Comparison of ENCODE assay signal across 1 cellular context in the genomic region with DNA sequence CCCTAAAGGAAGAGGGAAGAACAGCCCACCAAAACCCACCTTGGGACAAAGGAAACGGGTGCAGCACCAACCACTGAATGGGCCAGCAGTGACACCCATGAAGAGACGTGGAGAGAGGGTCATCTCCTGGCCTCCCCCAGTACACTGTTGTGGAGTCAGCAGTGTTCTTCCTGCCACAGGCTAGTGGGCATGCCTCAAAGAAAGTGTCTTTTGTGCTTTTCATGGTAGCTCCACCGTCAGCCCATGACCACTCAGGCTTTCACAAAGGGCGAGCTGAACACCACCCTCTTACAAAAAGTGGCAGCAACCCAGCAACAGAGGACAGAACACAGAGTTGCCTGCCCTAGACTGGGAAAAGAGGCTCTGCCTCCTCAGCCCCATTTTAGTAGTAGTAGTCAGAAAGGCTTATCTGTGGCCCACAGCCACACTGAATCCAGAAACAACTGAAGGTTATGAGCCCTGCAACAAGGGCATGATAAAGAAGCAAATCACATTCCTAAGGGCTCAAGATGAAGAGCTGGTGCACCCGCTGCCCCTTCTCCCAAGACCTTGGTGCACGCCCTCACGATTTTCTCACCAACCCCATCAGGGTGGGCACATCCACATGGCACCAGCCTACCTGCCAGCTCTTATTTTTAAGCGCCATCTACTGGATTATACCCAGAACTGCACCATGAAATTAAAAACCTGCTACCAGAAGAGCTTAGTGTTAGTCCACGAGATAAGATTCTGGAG.
TF ChIP-seq lines count a peak whose summit lies in the region.

No MANE protein-coding gene starts in this region.

TF ChIP-seq in WTC11, 78 proteins besides CTCF, POLR2A, EP300 and RAD21 (continued from another document):
- TF ChIP-seq, protein P1, sequence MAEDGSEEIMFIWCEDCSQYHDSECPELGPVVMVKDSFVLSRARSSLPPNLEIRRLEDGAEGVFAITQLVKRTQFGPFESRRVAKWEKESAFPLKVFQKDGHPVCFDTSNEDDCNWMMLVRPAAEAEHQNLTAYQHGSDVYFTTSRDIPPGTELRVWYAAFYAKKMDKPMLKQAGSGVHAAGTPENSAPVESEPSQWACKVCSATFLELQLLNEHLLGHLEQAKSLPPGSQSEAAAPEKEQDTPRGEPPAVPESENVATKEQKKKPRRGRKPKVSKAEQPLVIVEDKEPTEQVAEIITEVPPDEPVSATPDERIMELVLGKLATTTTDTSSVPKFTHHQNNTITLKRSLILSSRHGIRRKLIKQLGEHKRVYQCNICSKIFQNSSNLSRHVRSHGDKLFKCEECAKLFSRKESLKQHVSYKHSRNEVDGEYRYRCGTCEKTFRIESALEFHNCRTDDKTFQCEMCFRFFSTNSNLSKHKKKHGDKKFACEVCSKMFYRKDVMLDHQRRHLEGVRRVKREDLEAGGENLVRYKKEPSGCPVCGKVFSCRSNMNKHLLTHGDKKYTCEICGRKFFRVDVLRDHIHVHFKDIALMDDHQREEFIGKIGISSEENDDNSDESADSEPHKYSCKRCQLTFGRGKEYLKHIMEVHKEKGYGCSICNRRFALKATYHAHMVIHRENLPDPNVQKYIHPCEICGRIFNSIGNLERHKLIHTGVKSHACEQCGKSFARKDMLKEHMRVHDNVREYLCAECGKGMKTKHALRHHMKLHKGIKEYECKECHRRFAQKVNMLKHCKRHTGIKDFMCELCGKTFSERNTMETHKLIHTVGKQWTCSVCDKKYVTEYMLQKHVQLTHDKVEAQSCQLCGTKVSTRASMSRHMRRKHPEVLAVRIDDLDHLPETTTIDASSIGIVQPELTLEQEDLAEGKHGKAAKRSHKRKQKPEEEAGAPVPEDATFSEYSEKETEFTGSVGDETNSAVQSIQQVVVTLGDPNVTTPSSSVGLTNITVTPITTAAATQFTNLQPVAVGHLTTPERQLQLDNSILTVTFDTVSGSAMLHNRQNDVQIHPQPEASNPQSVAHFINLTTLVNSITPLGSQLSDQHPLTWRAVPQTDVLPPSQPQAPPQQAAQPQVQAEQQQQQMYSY (CRISPR knock-in tag; IDR thresholded peaks at IDR 0.05): no peak
- TF ChIP-seq ZNF232 (CRISPR knock-in tag; IDR thresholded peaks at IDR 0.05): no peak
TF ChIP-seq in WTC11: peak in this region for 0.
